30 cellular contexts compared by ENCODE assay signal in genomic region chr1:81029266-81029665, GRCh38.
"Had no signal": no experiment of that assay in that cellular context is flagged by ENCODE, and none has a peak within 500 bp of the region (broad histone marks: within the 10 kb centered on the region; RNA-seq: fewer than 3 reads in every experiment).

No MANE protein-coding gene starts in this region.

- H3K4me1 Mint-ChIP-seq: activated CD4-positive, alpha-beta T cell treated with anti-CD3 and anti-CD28 coated beads for 36 hours; immature natural killer cell; naive thymus-derived CD8-positive, alpha-beta T cell; neural crest cell; stimulated activated memory B cell treated with anti-CD40 and anti-IgM and Interleukin-4, amounts not matched to agents 10 μg/mL and 1 μg/mL and 100 μg/mL, for 72 hours; stimulated activated naive CD8-positive, alpha-beta T cell treated with anti-CD3 and anti-CD28 coated beads, Interleukin-15, amount 100 ng/mL, for 72 hours had no signal

- H3K79me2 ChIP-seq: parathyroid adenoma had no signal

- H3K36me3 Mint-ChIP-seq: immature natural killer cell; naive thymus-derived CD8-positive, alpha-beta T cell; stimulated activated memory B cell treated with anti-CD40 and anti-IgM and Interleukin-4, amounts not matched to agents 10 μg/mL and 1 μg/mL and 100 μg/mL, for 72 hours had no signal

- H3K27ac ChIP-seq: cardiac muscle cell, heart left ventricle, parathyroid adenoma, psoas muscle, right atrium auricular region, thyroid gland, upper lobe of right lung had no signal

- H3K9me3 ChIP-seq: heart left ventricle, psoas muscle, right atrium auricular region, thyroid gland, upper lobe of right lung had no signal

- DNase-seq: activated CD4-positive, alpha-beta T cell treated with anti-CD3 and anti-CD28 coated beads for 36 hours; activated CD4-positive, alpha-beta T cell treated with anti-CD3 and anti-CD28 coated beads, Interleukin-2, amount 50 U/mL, for 4 hours; activated CD4-positive, CD25-positive, alpha-beta regulatory T cell; activated gamma-delta T cell; activated naive CD4-positive, alpha-beta T cell treated with anti-CD3 and anti-CD28 coated beads, Interleukin-2, amount 50 U/mL, for 16 hours; cortex of kidney; effector memory CD8-positive, alpha-beta T cell; hypothalamus; immature natural killer cell; naive thymus-derived CD8-positive, alpha-beta T cell; occipital lobe; psoas muscle; stimulated activated CD4-positive, alpha-beta T cell treated with anti-CD3 and anti-CD28 coated beads, Interleukin-1b, Interleukin-23, amount 100 ng/mL, for 48 hours; stimulated activated CD4-positive, alpha-beta T cell treated with anti-CD3 and anti-CD28 coated beads, Interleukin-4, amount 100 ng/mL, for 4 hours; stimulated activated CD8-positive, alpha-beta memory T cell treated with anti-CD3 and anti-CD28 coated beads, Interleukin-4, amount 100 ng/mL, for 48 hours; stimulated activated naive CD8-positive, alpha-beta T cell treated with anti-CD3 and anti-CD28 coated beads, Interleukin-15, amount 100 ng/mL, for 72 hours; substantia nigra; T-helper 1 cell; thyroid gland; upper lobe of right lung had no signal

- H3K9me3 Mint-ChIP-seq: neural crest cell had no signal

- ATAC-seq: activated CD4-positive, alpha-beta T cell treated with anti-CD3 and anti-CD28 coated beads for 36 hours; effector memory CD8-positive, alpha-beta T cell; esophagus mucosa; heart left ventricle; naive thymus-derived CD8-positive, alpha-beta T cell; psoas muscle; stimulated activated memory B cell treated with anti-CD40 and anti-IgM and Interleukin-4, amounts not matched to agents 10 μg/mL and 1 μg/mL and 100 μg/mL, for 72 hours; stimulated activated naive CD8-positive, alpha-beta T cell treated with anti-CD3 and anti-CD28 coated beads, Interleukin-15, amount 100 ng/mL, for 72 hours; upper lobe of right lung had no signal

- H3K4me3 ChIP-seq: cardiac muscle cell, heart left ventricle, psoas muscle, right atrium auricular region, smooth muscle cell, thyroid gland, upper lobe of right lung had no signal

- H3K27ac Mint-ChIP-seq: activated CD4-positive, alpha-beta T cell treated with anti-CD3 and anti-CD28 coated beads for 36 hours; activated T-helper 1 cell treated with anti-CD3 and anti-CD28 coated beads, Interleukin-12 subunit alpha, Interleukin-12 subunit beta, Interleukin-2, Interleukin-4 antibody, amounts not matched to agents 30 ng/mL and 10 ng/mL and 1 ng/mL, durations not matched to agents 14 hours and 24 hours and 36 hours; effector memory CD8-positive, alpha-beta T cell; immature natural killer cell; naive thymus-derived CD8-positive, alpha-beta T cell; stimulated activated memory B cell treated with anti-CD40 and anti-IgM and Interleukin-4, amounts not matched to agents 10 μg/mL and 1 μg/mL and 100 μg/mL, for 72 hours; stimulated activated naive CD8-positive, alpha-beta T cell treated with anti-CD3 and anti-CD28 coated beads, Interleukin-15, amount 100 ng/mL, for 72 hours; T-helper 2 cell treated with Interferon-gamma antibody and Interleukin-4, amounts not matched to agents 5 μg/mL and 100 μg/mL, for 36 hours had no signal

- H3K4me1 ChIP-seq: heart left ventricle, parathyroid adenoma, psoas muscle, right atrium auricular region, thyroid gland, upper lobe of right lung had no signal

- H3K4me3 Mint-ChIP-seq: activated CD4-positive, alpha-beta T cell treated with anti-CD3 and anti-CD28 coated beads for 36 hours; activated T-helper 1 cell treated with anti-CD3 and anti-CD28 coated beads, Interleukin-12 subunit alpha, Interleukin-12 subunit beta, Interleukin-2, Interleukin-4 antibody, amounts not matched to agents 30 ng/mL and 10 ng/mL and 1 ng/mL, durations not matched to agents 14 hours and 24 hours and 36 hours; effector memory CD8-positive, alpha-beta T cell; immature natural killer cell; naive thymus-derived CD8-positive, alpha-beta T cell; neural crest cell; stimulated activated memory B cell treated with anti-CD40 and anti-IgM and Interleukin-4, amounts not matched to agents 10 μg/mL and 1 μg/mL and 100 μg/mL, for 72 hours; stimulated activated naive CD8-positive, alpha-beta T cell treated with anti-CD3 and anti-CD28 coated beads, Interleukin-15, amount 100 ng/mL, for 72 hours; T-helper 2 cell treated with Interferon-gamma antibody and Interleukin-4, amounts not matched to agents 5 μg/mL and 100 μg/mL, for 36 hours had no signal

- H3K27me3 ChIP-seq: cardiac muscle cell, heart left ventricle, right atrium auricular region, thyroid gland, upper lobe of right lung had no signal

- H3K9ac ChIP-seq: parathyroid adenoma had no signal

- H3K36me3 ChIP-seq: cardiac muscle cell, heart left ventricle, right atrium auricular region, thyroid gland, upper lobe of right lung had no signal

- H2AFZ ChIP-seq: parathyroid adenoma had no signal

- H3K4me2 ChIP-seq: smooth muscle cell had no signal

- H3K27me3 Mint-ChIP-seq: activated CD4-positive, alpha-beta T cell treated with anti-CD3 and anti-CD28 coated beads for 36 hours; effector memory CD8-positive, alpha-beta T cell; naive thymus-derived CD8-positive, alpha-beta T cell; stimulated activated memory B cell treated with anti-CD40 and anti-IgM and Interleukin-4, amounts not matched to agents 10 μg/mL and 1 μg/mL and 100 μg/mL, for 72 hours; stimulated activated naive CD8-positive, alpha-beta T cell treated with anti-CD3 and anti-CD28 coated beads, Interleukin-15, amount 100 ng/mL, for 72 hours had no signal
